In the genomic region with DNA sequence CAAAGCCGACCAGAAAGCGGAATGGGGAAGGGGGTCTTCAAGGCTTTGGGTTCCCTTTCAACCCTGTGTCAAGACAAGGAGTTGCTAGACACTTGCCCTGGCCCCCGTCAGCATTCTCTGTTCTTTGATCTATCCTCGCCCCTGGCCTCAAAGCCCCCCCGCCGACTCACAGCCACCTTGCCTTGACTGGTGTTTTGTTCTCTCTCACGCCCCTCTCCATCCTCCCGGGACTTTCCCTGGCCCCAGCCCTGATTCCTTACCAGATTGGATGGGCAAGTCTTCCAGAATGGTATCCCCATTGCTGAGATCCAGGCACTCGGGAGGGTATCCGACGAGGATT, we compare ENCODE assay signal across 1 cellular context.
TF ChIP-seq lines count a peak whose summit lies in the region.

No MANE protein-coding gene starts in this region.

TF ChIP-seq in K562, 482 proteins besides CTCF, POLR2A, EP300 and RAD21 (continued from another document and continues in another):
- TF ChIP-seq, protein P1, sequence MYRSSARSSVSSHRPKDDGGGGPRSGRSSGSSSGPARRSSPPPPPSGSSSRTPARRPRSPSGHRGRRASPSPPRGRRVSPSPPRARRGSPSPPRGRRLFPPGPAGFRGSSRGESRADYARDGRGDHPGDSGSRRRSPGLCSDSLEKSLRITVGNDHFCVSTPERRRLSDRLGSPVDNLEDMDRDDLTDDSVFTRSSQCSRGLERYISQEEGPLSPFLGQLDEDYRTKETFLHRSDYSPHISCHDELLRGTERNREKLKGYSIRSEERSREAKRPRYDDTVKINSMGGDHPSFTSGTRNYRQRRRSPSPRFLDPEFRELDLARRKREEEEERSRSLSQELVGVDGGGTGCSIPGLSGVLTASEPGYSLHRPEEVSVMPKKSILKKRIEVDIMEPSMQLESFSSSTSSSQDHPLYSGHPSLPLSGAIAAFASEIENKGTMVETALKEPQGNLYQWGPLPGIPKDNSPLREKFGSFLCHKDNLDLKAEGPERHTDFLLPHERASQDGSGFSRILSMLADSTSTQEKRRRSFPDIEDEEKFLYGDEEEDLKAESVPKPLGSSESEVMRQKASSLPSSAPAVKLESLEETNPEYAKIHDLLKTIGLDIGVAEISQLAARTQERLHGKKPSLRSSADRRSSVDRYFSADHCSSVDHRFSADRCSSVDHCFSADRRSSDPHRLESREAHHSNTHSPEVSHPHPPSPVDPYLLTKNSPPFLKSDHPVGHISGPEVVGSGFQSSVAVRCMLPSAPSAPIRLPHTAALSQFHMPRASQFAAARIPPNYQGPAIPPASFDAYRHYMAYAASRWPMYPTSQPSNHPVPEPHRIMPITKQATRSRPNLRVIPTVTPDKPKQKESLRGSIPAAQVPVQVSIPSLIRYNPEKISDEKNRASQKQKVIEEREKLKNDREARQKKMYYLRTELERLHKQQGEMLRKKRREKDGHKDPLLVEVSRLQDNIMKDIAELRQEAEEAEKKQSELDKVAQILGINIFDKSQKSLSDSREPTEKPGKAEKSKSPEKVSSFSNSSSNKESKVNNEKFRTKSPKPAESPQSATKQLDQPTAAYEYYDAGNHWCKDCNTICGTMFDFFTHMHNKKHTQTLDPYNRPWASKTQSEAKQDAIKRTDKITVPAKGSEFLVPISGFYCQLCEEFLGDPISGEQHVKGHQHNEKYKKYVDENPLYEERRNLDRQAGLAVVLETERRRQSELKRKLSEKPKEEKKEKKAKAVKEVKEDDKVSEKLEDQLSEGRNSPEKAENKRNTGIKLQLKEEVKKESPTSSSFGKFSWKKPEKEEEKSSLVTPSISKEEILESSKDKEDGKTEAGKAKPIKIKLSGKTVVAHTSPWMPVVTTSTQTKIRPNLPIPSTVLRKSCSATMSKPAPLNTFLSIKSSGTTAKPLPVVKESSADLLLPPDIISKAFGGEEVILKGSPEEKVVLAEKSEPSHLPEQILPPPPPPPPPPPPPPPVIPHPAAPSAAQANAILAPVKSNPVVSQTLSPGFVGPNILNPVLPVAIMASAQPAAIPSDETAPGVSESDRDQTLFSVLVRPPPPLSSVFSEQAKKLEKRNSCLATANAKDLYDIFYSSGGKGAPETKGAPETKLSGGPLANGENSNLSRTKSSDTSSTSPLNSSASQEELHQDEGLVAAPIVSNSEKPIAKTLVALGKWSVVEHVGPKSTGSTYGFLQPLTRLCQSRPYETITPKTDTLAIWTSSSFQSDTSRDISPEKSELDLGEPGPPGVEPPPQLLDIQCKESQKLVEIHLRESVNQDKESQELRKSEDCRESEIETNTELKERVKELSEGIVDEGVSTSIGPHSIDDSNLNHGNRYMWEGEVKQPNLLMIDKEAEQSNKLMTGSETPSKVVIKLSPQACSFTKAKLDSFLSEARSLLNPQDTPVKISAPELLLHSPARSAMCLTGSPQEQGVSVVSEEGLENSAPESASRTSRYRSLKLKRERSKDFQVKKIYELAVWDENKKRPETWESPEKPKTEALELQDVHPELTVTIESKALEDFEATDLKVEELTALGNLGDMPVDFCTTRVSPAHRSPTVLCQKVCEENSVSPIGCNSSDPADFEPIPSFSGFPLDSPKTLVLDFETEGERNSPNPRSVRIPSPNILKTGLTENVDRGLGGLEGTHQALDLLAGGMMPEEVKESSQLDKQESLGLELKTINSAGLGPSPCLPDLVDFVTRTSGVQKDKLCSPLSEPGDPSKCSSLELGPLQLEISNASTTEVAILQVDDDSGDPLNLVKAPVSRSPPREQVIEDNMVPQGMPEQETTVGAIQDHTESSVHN (IDR thresholded peaks at IDR 0.05; ENCODE audit: borderline replicate concordance in 1 of 2, low read depth in 1 of 2) = no peak
- TF ChIP-seq SMARCA4 (IDR thresholded peaks at IDR 0.05) = 0 out of 2 replicates have a peak, but pooled peaks have one; percentile 0
- TF ChIP-seq, protein P2, sequence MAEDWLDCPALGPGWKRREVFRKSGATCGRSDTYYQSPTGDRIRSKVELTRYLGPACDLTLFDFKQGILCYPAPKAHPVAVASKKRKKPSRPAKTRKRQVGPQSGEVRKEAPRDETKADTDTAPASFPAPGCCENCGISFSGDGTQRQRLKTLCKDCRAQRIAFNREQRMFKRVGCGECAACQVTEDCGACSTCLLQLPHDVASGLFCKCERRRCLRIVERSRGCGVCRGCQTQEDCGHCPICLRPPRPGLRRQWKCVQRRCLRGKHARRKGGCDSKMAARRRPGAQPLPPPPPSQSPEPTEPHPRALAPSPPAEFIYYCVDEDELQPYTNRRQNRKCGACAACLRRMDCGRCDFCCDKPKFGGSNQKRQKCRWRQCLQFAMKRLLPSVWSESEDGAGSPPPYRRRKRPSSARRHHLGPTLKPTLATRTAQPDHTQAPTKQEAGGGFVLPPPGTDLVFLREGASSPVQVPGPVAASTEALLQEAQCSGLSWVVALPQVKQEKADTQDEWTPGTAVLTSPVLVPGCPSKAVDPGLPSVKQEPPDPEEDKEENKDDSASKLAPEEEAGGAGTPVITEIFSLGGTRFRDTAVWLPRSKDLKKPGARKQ (CRISPR knock-in tag; IDR thresholded peaks at IDR 0.05) = no peak
- TF ChIP-seq SMARCE1 (IDR thresholded peaks at IDR 0.05) = no peak
- no peak for TF ChIP-seq EWSR1 (IDR thresholded peaks at IDR 0.05; ENCODE audit: borderline replicate concordance, low read depth, partially characterized antibody)
- no peak for TF ChIP-seq TRIM28 (IDR thresholded peaks at IDR 0.05)
- TF ChIP-seq ZC3H4 (CRISPR knock-in tag; IDR thresholded peaks at IDR 0.05; ENCODE audit: borderline replicate concordance) = no peak; the same call in 1 of the 2 replicates
- TF ChIP-seq, protein P3, sequence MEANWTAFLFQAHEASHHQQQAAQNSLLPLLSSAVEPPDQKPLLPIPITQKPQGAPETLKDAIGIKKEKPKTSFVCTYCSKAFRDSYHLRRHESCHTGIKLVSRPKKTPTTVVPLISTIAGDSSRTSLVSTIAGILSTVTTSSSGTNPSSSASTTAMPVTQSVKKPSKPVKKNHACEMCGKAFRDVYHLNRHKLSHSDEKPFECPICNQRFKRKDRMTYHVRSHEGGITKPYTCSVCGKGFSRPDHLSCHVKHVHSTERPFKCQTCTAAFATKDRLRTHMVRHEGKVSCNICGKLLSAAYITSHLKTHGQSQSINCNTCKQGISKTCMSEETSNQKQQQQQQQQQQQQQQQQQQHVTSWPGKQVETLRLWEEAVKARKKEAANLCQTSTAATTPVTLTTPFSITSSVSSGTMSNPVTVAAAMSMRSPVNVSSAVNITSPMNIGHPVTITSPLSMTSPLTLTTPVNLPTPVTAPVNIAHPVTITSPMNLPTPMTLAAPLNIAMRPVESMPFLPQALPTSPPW (CRISPR knock-in tag; IDR thresholded peaks at IDR 0.05) = peak; percentile 68
- no peak for TF ChIP-seq CBFA2T3 (IDR thresholded peaks at IDR 0.05)
- TF ChIP-seq, protein P4, sequence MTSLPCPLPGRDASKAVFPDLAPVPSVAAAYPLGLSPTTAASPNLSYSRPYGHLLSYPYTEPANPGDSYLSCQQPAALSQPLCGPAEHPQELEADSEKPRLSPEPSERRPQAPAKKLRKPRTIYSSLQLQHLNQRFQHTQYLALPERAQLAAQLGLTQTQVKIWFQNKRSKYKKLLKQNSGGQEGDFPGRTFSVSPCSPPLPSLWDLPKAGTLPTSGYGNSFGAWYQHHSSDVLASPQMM (CRISPR knock-in tag; IDR thresholded peaks at IDR 0.05) = no peak
- TF ChIP-seq, protein P5, sequence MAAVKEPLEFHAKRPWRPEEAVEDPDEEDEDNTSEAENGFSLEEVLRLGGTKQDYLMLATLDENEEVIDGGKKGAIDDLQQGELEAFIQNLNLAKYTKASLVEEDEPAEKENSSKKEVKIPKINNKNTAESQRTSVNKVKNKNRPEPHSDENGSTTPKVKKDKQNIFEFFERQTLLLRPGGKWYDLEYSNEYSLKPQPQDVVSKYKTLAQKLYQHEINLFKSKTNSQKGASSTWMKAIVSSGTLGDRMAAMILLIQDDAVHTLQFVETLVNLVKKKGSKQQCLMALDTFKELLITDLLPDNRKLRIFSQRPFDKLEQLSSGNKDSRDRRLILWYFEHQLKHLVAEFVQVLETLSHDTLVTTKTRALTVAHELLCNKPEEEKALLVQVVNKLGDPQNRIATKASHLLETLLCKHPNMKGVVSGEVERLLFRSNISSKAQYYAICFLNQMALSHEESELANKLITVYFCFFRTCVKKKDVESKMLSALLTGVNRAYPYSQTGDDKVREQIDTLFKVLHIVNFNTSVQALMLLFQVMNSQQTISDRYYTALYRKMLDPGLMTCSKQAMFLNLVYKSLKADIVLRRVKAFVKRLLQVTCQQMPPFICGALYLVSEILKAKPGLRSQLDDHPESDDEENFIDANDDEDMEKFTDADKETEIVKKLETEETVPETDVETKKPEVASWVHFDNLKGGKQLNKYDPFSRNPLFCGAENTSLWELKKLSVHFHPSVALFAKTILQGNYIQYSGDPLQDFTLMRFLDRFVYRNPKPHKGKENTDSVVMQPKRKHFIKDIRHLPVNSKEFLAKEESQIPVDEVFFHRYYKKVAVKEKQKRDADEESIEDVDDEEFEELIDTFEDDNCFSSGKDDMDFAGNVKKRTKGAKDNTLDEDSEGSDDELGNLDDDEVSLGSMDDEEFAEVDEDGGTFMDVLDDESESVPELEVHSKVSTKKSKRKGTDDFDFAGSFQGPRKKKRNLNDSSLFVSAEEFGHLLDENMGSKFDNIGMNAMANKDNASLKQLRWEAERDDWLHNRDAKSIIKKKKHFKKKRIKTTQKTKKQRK (IDR thresholded peaks at IDR 0.05; ENCODE audit: borderline replicate concordance, low read depth, low read length) = no peak
- no peak for TF ChIP-seq NFATC3 (IDR thresholded peaks at IDR 0.05)
- no peak for TF ChIP-seq YY1 (IDR thresholded peaks at IDR 0.05; ENCODE audit: borderline replicate concordance in 1 of 3, control insufficient read depth in 1 of 3, extremely low read depth in 1 of 3, insufficient read depth in 3 of 3, insufficient read length in 1 of 3, insufficient replicate concordance in 2 of 3, low read depth in 1 of 3, low read length in 2 of 3)
- no peak for TF ChIP-seq GATAD2B (IDR thresholded peaks at IDR 0.05; ENCODE audit: borderline replicate concordance)
- no peak for TF ChIP-seq NR2C2 (CRISPR knock-in tag; IDR thresholded peaks at IDR 0.05)
- peak; percentile 39; the same call in 1 of the 2 replicates for TF ChIP-seq NR2C2 (tag; IDR thresholded peaks at IDR 0.05)
- TF ChIP-seq MTF1 (CRISPR knock-in tag; IDR thresholded peaks at IDR 0.05; ENCODE audit: borderline replicate concordance) = no peak
- TF ChIP-seq CBX3 (IDR thresholded peaks at IDR 0.05; ENCODE audit: borderline replicate concordance in 1 of 2, low read length in 2 of 2) = no peak
- TF ChIP-seq, protein P6, sequence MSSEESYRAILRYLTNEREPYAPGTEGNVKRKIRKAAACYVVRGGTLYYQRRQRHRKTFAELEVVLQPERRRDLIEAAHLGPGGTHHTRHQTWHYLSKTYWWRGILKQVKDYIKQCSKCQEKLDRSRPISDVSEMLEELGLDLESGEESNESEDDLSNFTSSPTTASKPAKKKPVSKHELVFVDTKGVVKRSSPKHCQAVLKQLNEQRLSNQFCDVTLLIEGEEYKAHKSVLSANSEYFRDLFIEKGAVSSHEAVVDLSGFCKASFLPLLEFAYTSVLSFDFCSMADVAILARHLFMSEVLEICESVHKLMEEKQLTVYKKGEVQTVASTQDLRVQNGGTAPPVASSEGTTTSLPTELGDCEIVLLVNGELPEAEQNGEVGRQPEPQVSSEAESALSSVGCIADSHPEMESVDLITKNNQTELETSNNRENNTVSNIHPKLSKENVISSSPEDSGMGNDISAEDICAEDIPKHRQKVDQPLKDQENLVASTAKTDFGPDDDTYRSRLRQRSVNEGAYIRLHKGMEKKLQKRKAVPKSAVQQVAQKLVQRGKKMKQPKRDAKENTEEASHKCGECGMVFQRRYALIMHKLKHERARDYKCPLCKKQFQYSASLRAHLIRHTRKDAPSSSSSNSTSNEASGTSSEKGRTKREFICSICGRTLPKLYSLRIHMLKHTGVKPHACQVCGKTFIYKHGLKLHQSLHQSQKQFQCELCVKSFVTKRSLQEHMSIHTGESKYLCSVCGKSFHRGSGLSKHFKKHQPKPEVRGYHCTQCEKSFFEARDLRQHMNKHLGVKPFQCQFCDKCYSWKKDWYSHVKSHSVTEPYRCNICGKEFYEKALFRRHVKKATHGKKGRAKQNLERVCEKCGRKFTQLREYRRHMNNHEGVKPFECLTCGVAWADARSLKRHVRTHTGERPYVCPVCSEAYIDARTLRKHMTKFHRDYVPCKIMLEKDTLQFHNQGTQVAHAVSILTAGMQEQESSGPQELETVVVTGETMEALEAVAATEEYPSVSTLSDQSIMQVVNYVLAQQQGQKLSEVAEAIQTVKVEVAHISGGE (CRISPR knock-in tag; IDR thresholded peaks at IDR 0.05) = no peak
